ENCODE assay signal across 8 cellular contexts in genomic region chr1:235328271-235329138, GRCh38.
DNase-seq lines count a peak whose midpoint lies in the region; FAIRE-seq and TF ChIP-seq lines count a peak whose summit lies in the region.

Gene GGPS1, plus strand, starts transcription at chr1:235328570. Its CDS starts 6,695 bp downstream, at chr1:235335265.

- H2AFZ ChIP-seq in MM.1S (ENCODE audit: low read length), result peak within 1 kb of the TSS; percentile 81

- H3K9me3 ChIP-seq in MM.1S (replicated peaks; ENCODE audit: insufficient read depth, low read length), result no peaks in the 10 kb centered on the region

- no peaks in the 10 kb centered on the region for H3K27me3 ChIP-seq in MM.1S (replicated peaks; ENCODE audit: insufficient read depth, low read length)

- TF ChIP-seq CTCF in MM.1S (IDR thresholded peaks at IDR 0.05; ENCODE audit: low read length), result no peak
- TF ChIP-seq CTCF in nephron progenitor cell (IDR thresholded peaks at IDR 0.05), result no peak

- H3K4me1 ChIP-seq in MM.1S (ENCODE audit: low read length), result peaks cover 20% of the 10 kb centered on the region

- H3K4me3 Mint-ChIP-seq in nephron progenitor cell, result no peak within 1 kb of the TSS
- H3K4me3 Mint-ChIP-seq in stimulated activated naive CD8-positive, alpha-beta T cell treated with anti-CD3 and anti-CD28 coated beads, Interleukin-15, Interleukin-2, amounts not matched to agents 100 ng/mL and 50 ng/mL, for 24 hours, result no peak within 1 kb of the TSS

- H3K4me3 ChIP-seq in MM.1S (ENCODE audit: low read length), result peak within 1 kb of the TSS; percentile 91

- H3K9ac ChIP-seq in MM.1S (ENCODE audit: low read length), result peak within 1 kb of the TSS; percentile 86

- H3K27ac Mint-ChIP-seq in nephron progenitor cell, result peak within 1 kb of the TSS; percentile 91
- H3K27ac Mint-ChIP-seq in stimulated activated naive CD8-positive, alpha-beta T cell treated with anti-CD3 and anti-CD28 coated beads, Interleukin-15, Interleukin-2, amounts not matched to agents 100 ng/mL and 50 ng/mL, for 24 hours, result peak within 1 kb of the TSS; percentile 88

- peak within 1 kb of the TSS; percentile 85 for H3K4me2 ChIP-seq in MM.1S (ENCODE audit: low read depth, low read length)

- H4K20me1 ChIP-seq in MM.1S (ENCODE audit: insufficient read depth, low read length), result peaks cover 18% of the 10 kb centered on the region; the same call in 1 of the 2 replicates

- no peaks in the 10 kb centered on the region for H3K27me3 Mint-ChIP-seq in nephron progenitor cell (ENCODE audit: low read depth, poor library complexity)
- H3K27me3 Mint-ChIP-seq in stimulated activated naive CD8-positive, alpha-beta T cell treated with anti-CD3 and anti-CD28 coated beads, Interleukin-15, Interleukin-2, amounts not matched to agents 100 ng/mL and 50 ng/mL, for 24 hours, result no peaks in the 10 kb centered on the region

- H3F3A ChIP-seq in MM.1S (ENCODE audit: insufficient read depth, low read length), result peaks cover 23% of the 10 kb centered on the region

- DNase-seq in HCEC 1CT, result peak; percentile 100
- peak; percentile 100 for DNase-seq in MM.1S
- DNase-seq in SHP77 treated with DMSO at 0.1 percent for 48 hours (lab: John Stamatoyannopoulos, UW), result peak; percentile 99
- DNase-seq in activated effector memory CD4-positive, alpha-beta T cell treated with anti-CD3 and anti-CD28 coated beads, Interleukin-2, amount 50 U/mL, for 16 hours, result peak; percentile 99
- peak; percentile 100 for DNase-seq in fibroblast of the conjunctiva (ENCODE audit: low read depth)
- peak; percentile 98 for DNase-seq in nephron progenitor cell

- H3K36me3 Mint-ChIP-seq in nephron progenitor cell (ENCODE audit: low read depth), result peaks cover 15% of the 10 kb centered on the region
- peaks cover 33% of the 10 kb centered on the region for H3K36me3 Mint-ChIP-seq in stimulated activated naive CD8-positive, alpha-beta T cell treated with anti-CD3 and anti-CD28 coated beads, Interleukin-15, Interleukin-2, amounts not matched to agents 100 ng/mL and 50 ng/mL, for 24 hours (ENCODE audit: low read depth)

- FAIRE-seq in G401.6 (lab: Jason Lieb, UNC), result peak; percentile 96

- H3K27ac ChIP-seq in MM.1S (ENCODE audit: low read length), result peak within 1 kb of the TSS; percentile 81

- peaks cover 23% of the 10 kb centered on the region for H3K4me1 Mint-ChIP-seq in nephron progenitor cell
- H3K4me1 Mint-ChIP-seq in stimulated activated naive CD8-positive, alpha-beta T cell treated with anti-CD3 and anti-CD28 coated beads, Interleukin-15, Interleukin-2, amounts not matched to agents 100 ng/mL and 50 ng/mL, for 24 hours (ENCODE audit: low read depth), result peaks cover 28% of the 10 kb centered on the region

- H3K9me3 Mint-ChIP-seq in nephron progenitor cell, result no peaks in the 10 kb centered on the region
- no peaks in the 10 kb centered on the region for H3K9me3 Mint-ChIP-seq in stimulated activated naive CD8-positive, alpha-beta T cell treated with anti-CD3 and anti-CD28 coated beads, Interleukin-15, Interleukin-2, amounts not matched to agents 100 ng/mL and 50 ng/mL, for 24 hours

- no peaks in the 10 kb centered on the region for H3K36me3 ChIP-seq in MM.1S (replicated peaks; ENCODE audit: insufficient read depth, low read length)

- H3K9me2 ChIP-seq in MM.1S (replicated peaks; ENCODE audit: insufficient read depth, low read length), result no peaks in the 10 kb centered on the region

- H3K79me2 ChIP-seq in MM.1S (ENCODE audit: low read length), result peaks cover 86% of the 10 kb centered on the region

Comparison
In these comparisons a context has a peak if more than half of its experiments do, and no peak if none do; other contexts are left out.
1. Peak in every context shown above with its lines: DNase-seq, H3K4me3 ChIP-seq and H3K27ac ChIP-seq.